Comparison of ENCODE assay signal across 8 cellular contexts in genomic region chr17:41548844-41549595, GRCh38. TPM values are rescaled to one million over a fixed set of nuclear protein-coding genes. Genes with fewer than 3 reads are reported as not detected.
DNase-seq lines count a peak whose midpoint lies in the region; ATAC-seq and TF ChIP-seq lines count a peak whose summit lies in the region.

No MANE protein-coding gene starts in this region.

- no peaks in the 10 kb centered on the region for H3K36me3 Mint-ChIP-seq in activated T-cell treated with anti-CD3 and anti-CD28 coated beads, Interleukin-2, amount 50 U/mL, for 24 hours (ENCODE audit: low read depth)

- H3K27ac ChIP-seq in HUES64 (ENCODE audit: low read depth, low read length) (peak overlapping the region; percentile 73), PC-3 (ENCODE audit: low read length) (peak overlapping the region; percentile 98)

- POLR2A ChIA-PET in GM10248 (lab: Yijun Ruan, JAX) (no interaction called here), PC-3 (lab: Charles Lee; ENCODE audit: unreplicated experiment) (interaction anchor here (0.5 to 2.1 kb wide), 7 partner anchors 21 to 692 kb away, joined by 3 to 30 read pairs (median 4); partner anchors contain the start of genes KRT15 and KRT19)

- H3F3A ChIP-seq in PC-3 (ENCODE audit: low read length, unreplicated experiment), result no peaks in the 10 kb centered on the region

- no peak overlapping the region for H3K27ac Mint-ChIP-seq in activated T-cell treated with anti-CD3 and anti-CD28 coated beads, Interleukin-2, amount 50 U/mL, for 24 hours

- peak overlapping the region; percentile 66 for H3K4me2 ChIP-seq in PC-3 (ENCODE audit: low read length)

- DNase-seq in GM10248 (ENCODE audit: extremely low spot score), result peak; percentile 83
- DNase-seq in PC-3, result peak; percentile 91
- peak; percentile 85 for DNase-seq in activated T-cell treated with anti-CD3 and anti-CD28 coated beads, Interleukin-2, amount 50 U/mL, for 24 hours
- DNase-seq in stimulated activated CD8-positive, alpha-beta memory T cell treated with anti-CD3 and anti-CD28 coated beads, Interleukin-4, amount 100 ng/mL, for 1 hour (ENCODE audit: low read depth in 2 of 2, low spot score in 1 of 2), result peak; percentile 52 to 63

- H3K9me3 Mint-ChIP-seq in activated T-cell treated with anti-CD3 and anti-CD28 coated beads, Interleukin-2, amount 50 U/mL, for 24 hours, result no peaks in the 10 kb centered on the region

- intact Hi-C loops in PC-3 (cut with micrococcal nuclease), result loop anchor here (1.0 to 10.0 kb wide), 8 partner anchors 19 to 744 kb away; no protein-coding TSS in a partner anchor

- BruUV-seq in PC-3 (replicated peaks; lab: Mats Ljungman, UMichigan), result no TSS peak

- no peaks in the 10 kb centered on the region for H4K20me1 ChIP-seq in PC-3 (ENCODE audit: low read length)

- H3K9ac ChIP-seq in HUES64 (ENCODE audit: low read depth, low read length) (peak overlapping the region; percentile 68), PC-3 (ENCODE audit: low read length) (peak overlapping the region; percentile 91), mucosa of stomach (ENCODE audit: low read length) (peak overlapping the region; percentile 76)

- H3K79me2 ChIP-seq in PC-3 (ENCODE audit: low read length), result no peaks in the 10 kb centered on the region

- H3K36me3 ChIP-seq in HUES64 (ENCODE audit: insufficient read depth, low read length), result no peaks in the 10 kb centered on the region
- H3K36me3 ChIP-seq in PC-3 (ENCODE audit: low read depth, low read length), result no peaks in the 10 kb centered on the region
- H3K36me3 ChIP-seq in mucosa of stomach (ENCODE audit: control insufficient read depth, insufficient read depth, low read length), result no peaks in the 10 kb centered on the region

- no peak overlapping the region for H3K4me3 Mint-ChIP-seq in activated T-cell treated with anti-CD3 and anti-CD28 coated beads, Interleukin-2, amount 50 U/mL, for 24 hours

- H3K27me3 ChIP-seq in HUES64 (ENCODE audit: insufficient read depth, low read length) (no peaks in the 10 kb centered on the region; the same call in 1 of the 2 replicates), PC-3 (ENCODE audit: low read length) (no peaks in the 10 kb centered on the region), mucosa of stomach (ENCODE audit: control insufficient read depth, insufficient read depth, low read length) (no peaks in the 10 kb centered on the region)

- H3K4me1 Mint-ChIP-seq in activated T-cell treated with anti-CD3 and anti-CD28 coated beads, Interleukin-2, amount 50 U/mL, for 24 hours (ENCODE audit: low read depth), result peaks cover 23% of the 10 kb centered on the region

- no peaks in the 10 kb centered on the region for H3K9me3 ChIP-seq in HUES64 (ENCODE audit: insufficient read depth, low read depth, low read length)
- H3K9me3 ChIP-seq in PC-3 (ENCODE audit: low read length), result no peaks in the 10 kb centered on the region
- H3K9me3 ChIP-seq in mucosa of stomach (ENCODE audit: control insufficient read depth, low read length), result no peaks in the 10 kb centered on the region

- ATAC-seq in PC-3, result peak; percentile 59
- ATAC-seq in esophagus mucosa, result peak; percentile 75
- no peak for ATAC-seq in GM18873 (IDR thresholded peaks at IDR 0.05; ENCODE audit: low FRiP score, unreplicated experiment)

- H2AFZ ChIP-seq in PC-3 (ENCODE audit: low read length), result peak overlapping the region; percentile 35

- H3K27me3 Mint-ChIP-seq in activated T-cell treated with anti-CD3 and anti-CD28 coated beads, Interleukin-2, amount 50 U/mL, for 24 hours, result peaks cover 15% of the 10 kb centered on the region

- no peaks in the 10 kb centered on the region for H3K9me2 ChIP-seq in PC-3 (replicated peaks; ENCODE audit: low read length)

- peak overlapping the region; percentile 32 for H3K4me3 ChIP-seq in HUES64 (ENCODE audit: low read length)
- peak overlapping the region; percentile 50; the same call in 1 of the 2 replicates for H3K4me3 ChIP-seq in PC-3 (ENCODE audit: low read length)
- no peak overlapping the region for H3K4me3 ChIP-seq in mucosa of stomach (ENCODE audit: low read length)

- 2% methylated on average over 25 of the region's 25 CpGs for WGBS in HUES64

- TF ChIP-seq CTCF in GM10248 (IDR thresholded peaks at IDR 0.05; ENCODE audit: control extremely low read depth, extremely low read depth, low read depth, missing control alignments), result peak; percentile 97
- TF ChIP-seq CTCF in PC-3 (conservative IDR thresholded peaks at IDR 0.05; ENCODE audit: low read depth, low read length), result peak; percentile 81

- CTCF ChIA-PET in GM10248 (lab: Yijun Ruan, JAX), result interaction anchor here (0.6 to 8.2 kb wide), 77 partner anchors 8 to 1017 kb away, joined by 3 to 107 read pairs (median 4); partner anchors contain the start of genes KRT14, KRT15, KRT19 and KRT9
- CTCF ChIA-PET in PC-3 (lab: Charles Lee), result interaction anchor here (0.6 to 2.7 kb wide), 25 partner anchors 13 to 745 kb away, joined by 3 to 38 read pairs (median 5); partner anchors contain the start of genes EIF1, KRT15 and KRT19

- H3K4me1 ChIP-seq in HUES64 (ENCODE audit: insufficient read depth, low read length) (peaks cover 13% of the 10 kb centered on the region; the same call in 1 of the 2 replicates), PC-3 (ENCODE audit: insufficient read depth, low read length) (peaks cover 50% of the 10 kb centered on the region), mucosa of stomach (ENCODE audit: control insufficient read depth, insufficient read depth, low read length) (peaks cover 40% of the 10 kb centered on the region)

RNA-seq across cellular contexts. Expression of gene KRT19, which starts 20.9 kb away (rescaled TPM):
- 105 TPM for polyA plus RNA-seq in HUES64 (2013, experiment 1 of 2)
- polyA plus RNA-seq in HUES64 (2013, experiment 2 of 2), result 101 TPM
- total RNA-seq in PC-3 (2014; rRNA removed) (2,299 and 2,451 TPM in 2 replicates), esophagus mucosa (366 TPM)

RNA-seq across cellular contexts. Expression of gene KRT9, which starts 22.8 kb away (rescaled TPM):
- polyA plus RNA-seq in HUES64 (2013, experiment 1 of 2), result not detected
- not detected for polyA plus RNA-seq in HUES64 (2013, experiment 2 of 2)
- total RNA-seq in PC-3 (2014; rRNA removed) (1.0 TPM in 1 of 2 replicates, not detected in the other), esophagus mucosa (0.16 TPM)

RNA-seq across cellular contexts. Expression of gene KRT15, which starts 30.3 kb away (rescaled TPM):
- polyA plus RNA-seq in HUES64 (2013, experiment 1 of 2), result 0.35 TPM
- 0.38 TPM for polyA plus RNA-seq in HUES64 (2013, experiment 2 of 2)
- total RNA-seq in PC-3 (2014; rRNA removed), result 121 and 144 TPM in 2 replicates
- 2,810 TPM for total RNA-seq in esophagus mucosa

RNA-seq across cellular contexts. Expression of gene KRT14, which starts 37.7 kb away (rescaled TPM):
- not detected for polyA plus RNA-seq in HUES64 (2013, experiment 1 of 2)
- polyA plus RNA-seq in HUES64 (2013, experiment 2 of 2), result not detected
- total RNA-seq in PC-3 (2014; rRNA removed) (0.15 TPM in 1 of 2 replicates, not detected in the other), esophagus mucosa (5,105 TPM)

RNA-seq across cellular contexts. Expression of gene KRT13, which starts 43.6 kb away (rescaled TPM):
- not detected for polyA plus RNA-seq in HUES64 (2013, experiment 1 of 2)
- not detected for polyA plus RNA-seq in HUES64 (2013, experiment 2 of 2)
- total RNA-seq in PC-3 (2014; rRNA removed) (1.4 TPM in 2 replicates), esophagus mucosa (44,686 TPM)

Comparison
In these comparisons a context has a peak if more than half of its experiments do, and no peak if none do; other contexts are left out.
1. RNA of gene KRT15, which starts 30.3 kb away (total RNA-seq): 2,810 TPM in esophagus mucosa (single experiment); 121 to 144 TPM in PC-3; every median in the first group is over 10 times any median in the second.
2. Peak in every context shown above with its lines, with median percentiles within 50 percentile points of each other: DNase-seq and H3K9ac ChIP-seq.